9 cellular contexts compared by ENCODE assay signal in genomic region chr16:1991135-1991551, GRCh38. TPM values are rescaled to one million over a fixed set of nuclear protein-coding genes. Genes with fewer than 3 reads are reported as not detected.
A peak's percentile ranks its signal among the peaks of the same experiment; 100 is the strongest.
DNase-seq lines count a peak whose midpoint lies in the region; ATAC-seq, FAIRE-seq and TF ChIP-seq lines count a peak whose summit lies in the region.
"Had no signal": no experiment of that assay in that cellular context is flagged by ENCODE, and none has a peak within 500 bp of the region (broad histone marks: within the 10 kb centered on the region; RNA-seq: fewer than 3 reads in every experiment).

No MANE protein-coding gene starts in this region.

- no peaks in the 10 kb centered on the region for H3K79me2 ChIP-seq in osteoblast (ENCODE audit: insufficient read depth, low read length)

- peak; percentile 26 to 31 for ATAC-seq in activated CD4-positive, CD25-positive, alpha-beta regulatory T cell treated with anti-CD3 and anti-CD28 coated beads, Interleukin-2, amount 50 U/mL, for 24 hours

- H2AFZ ChIP-seq in osteoblast (ENCODE audit: low read length), result no peak overlapping the region

- peak overlapping the region; percentile 59 for H3K27ac ChIP-seq in colonic mucosa
- no peak overlapping the region for H3K27ac ChIP-seq in osteoblast (ENCODE audit: low read depth, low read length)

- peak overlapping the region in 1 of 2 donors; percentile 73 for H3K9ac ChIP-seq in colonic mucosa (ENCODE audit: low read depth in 2 of 2, low read length in 2 of 2)

- no peak overlapping the region for H3K4me2 ChIP-seq in osteoblast (ENCODE audit: insufficient read depth, low read length)

- no peak for FAIRE-seq in frontal cortex (lab: Jason Lieb, UNC)

- TF ChIP-seq CTCF in colonic mucosa (IDR thresholded peaks at IDR 0.05), result no peak
- TF ChIP-seq CTCF in osteoblast (IDR thresholded peaks at IDR 0.05; ENCODE audit: extremely low read depth, low read depth, low read length), result no peak

- DNase-seq in activated CD4-positive, CD25-positive, alpha-beta regulatory T cell (lab: John Stamatoyannopoulos, UW), result no peak
- DNase-seq in NAMALWA (ENCODE audit: low spot score), result peak; percentile 70
- peak; percentile 56 for DNase-seq in colonic mucosa
- peak; percentile 34 for DNase-seq in stimulated activated CD4-positive, alpha-beta T cell treated with anti-CD3 and anti-CD28 coated beads, Interleukin-4, amount 100 ng/mL, for 1 hour
- no peak for DNase-seq in frontal cortex (ENCODE audit: low spot score in 2 of 2)
- DNase-seq in osteoblast (ENCODE audit: insufficient read length, low spot score, missing footprints), result no peak
- DNase-seq in ecto neural progenitor cell (ENCODE audit: low spot score), result no peak

- H3K4me3 ChIP-seq in colonic mucosa (peak overlapping the region; percentile 23), osteoblast (ENCODE audit: insufficient read depth, low read length) (no peak overlapping the region)

- H3K36me3 ChIP-seq in colonic mucosa (peaks cover 4% of the 10 kb centered on the region), osteoblast (ENCODE audit: insufficient read depth, low read length) (peaks cover 9% of the 10 kb centered on the region)

- H4K20me1 ChIP-seq in osteoblast (ENCODE audit: insufficient read depth, low read length), result no peaks in the 10 kb centered on the region

- peaks cover 23% of the 10 kb centered on the region for H3K27me3 ChIP-seq in colonic mucosa
- peaks cover 29% of the 10 kb centered on the region for H3K27me3 ChIP-seq in osteoblast (ENCODE audit: insufficient read depth, low read length)

- intact Hi-C loops in colonic mucosa (cut with DNase I), result no loop called here

- H3K4me1 ChIP-seq in colonic mucosa (peaks cover 16% of the 10 kb centered on the region), osteoblast (ENCODE audit: insufficient read depth, low read length) (no peaks in the 10 kb centered on the region)

- no peaks in the 10 kb centered on the region for H3K9me3 ChIP-seq in colonic mucosa
- no peaks in the 10 kb centered on the region for H3K9me3 ChIP-seq in osteoblast (ENCODE audit: low read depth, low read length)

RNA-seq across cellular contexts. Expression of gene SYNGR3, which starts 1.4 kb away (rescaled TPM):
- total RNA-seq in colonic mucosa (1 to 10 TPM; 1.5 to 1.9 TPM), frontal cortex (71.3 TPM), osteoblast (under 0.01 and 0.59 TPM in 2 replicates)

RNA-seq across cellular contexts. Expression of gene GFER, which starts 7.2 kb away (rescaled TPM):
- total RNA-seq in colonic mucosa, result 10 to 100 TPM; 76.6 to 79.5 TPM
- total RNA-seq in frontal cortex, result 12.6 TPM
- total RNA-seq in osteoblast, result 8.7 and 12.1 TPM in 2 replicates

RNA-seq across cellular contexts. Expression of gene NOXO1, which starts 9.9 kb away (rescaled TPM):
- 10 to 100 TPM; 43.9 to 80.1 TPM for total RNA-seq in colonic mucosa
- total RNA-seq in frontal cortex, result 1.2 TPM
- under 0.01 and 0.29 TPM in 2 replicates for total RNA-seq in osteoblast
- total RNA-seq: urinary bladder had no signal

RNA-seq across cellular contexts. Expression of gene ZNF598, which starts 18.5 kb away (rescaled TPM):
- total RNA-seq in colonic mucosa, result 10 to 100 TPM; 45.4 to 64.3 TPM
- total RNA-seq in frontal cortex, result 5.7 TPM
- 17.7 and 21.0 TPM in 2 replicates for total RNA-seq in osteoblast

RNA-seq across cellular contexts. Expression of gene TBL3, which starts 19.3 kb away (rescaled TPM):
- total RNA-seq in colonic mucosa (10 to 100 TPM; 19.4 to 43.1 TPM), frontal cortex (11.0 TPM), osteoblast (22.4 and 26.1 TPM in 2 replicates)

Comparison
In these comparisons a context has a peak if more than half of its experiments do, and no peak if none do; other contexts are left out.
1. DNase-seq: peak in NAMALWA (single experiment), colonic mucosa (single experiment) and stimulated activated CD4-positive, alpha-beta T cell treated with anti-CD3 and anti-CD28 coated beads, Interleukin-4, amount 100 ng/mL, for 1 hour (single experiment); none in activated CD4-positive, CD25-positive, alpha-beta regulatory T cell (0 of 4), frontal cortex (0 of 2), osteoblast (single experiment) and ecto neural progenitor cell (single experiment).
2. RNA of gene SYNGR3, which starts 1.4 kb away (total RNA-seq): 71.3 TPM in frontal cortex (single experiment); 1.5 to 1.9 TPM in colonic mucosa and under 0.01 to 0.59 TPM in osteoblast; every median in the first group is over 10 times any median in the second.
3. RNA of gene NOXO1, which starts 9.9 kb away (total RNA-seq): 43.9 to 80.1 TPM in colonic mucosa; 1.2 TPM in frontal cortex (single experiment) and under 0.01 to 0.29 TPM in osteoblast; every median in the first group is over 10 times any median in the second.